15 cellular contexts compared by ENCODE assay signal in genomic region chr4:95250544-95251137, GRCh38.
A peak's percentile ranks its signal among the peaks of the same experiment; 100 is the strongest.
DNase-seq lines count a peak whose midpoint lies in the region; ATAC-seq, FAIRE-seq and TF ChIP-seq lines count a peak whose summit lies in the region.
"Had no signal": no experiment of that assay in that cellular context is flagged by ENCODE, and none has a peak within 500 bp of the region (broad histone marks: within the 10 kb centered on the region; RNA-seq: fewer than 3 reads in every experiment).

No MANE protein-coding gene starts in this region.

- peak; percentile 40 for ATAC-seq in left colon
- no peak for ATAC-seq in HG03196 (IDR thresholded peaks at IDR 0.05; ENCODE audit: unreplicated experiment)

- TF ChIP-seq CTCF in 22Rv1 (IDR thresholded peaks at IDR 0.05) (no peak), VCaP (conservative IDR thresholded peaks at IDR 0.05) (no peak), BE2C (IDR thresholded peaks at IDR 0.05; ENCODE audit: low read depth, low read length) (no peak)

- H3K4me1 ChIP-seq in BE2C = no peaks in the 10 kb centered on the region
- H3K4me1 ChIP-seq in small intestine (ENCODE audit: control insufficient read depth in 2 of 2, insufficient read depth in 1 of 2, low read depth in 1 of 2, low read length in 1 of 2) = no peaks in the 10 kb centered on the region
- H3K4me1 ChIP-seq: transverse colon had no signal

- FAIRE-seq in GM12891 (lab: Jason Lieb, UNC) (no peak), small intestine (lab: Jason Lieb, UNC) (no peak)

- H3K27ac ChIP-seq in 22Rv1 = peak overlapping the region; percentile 49
- H3K27ac ChIP-seq in VCaP = peak overlapping the region; percentile 71
- H3K27ac ChIP-seq in small intestine (ENCODE audit: low read depth in 1 of 2, low read length in 1 of 2) = no peak overlapping the region
- H3K27ac ChIP-seq: coronary artery, transverse colon, WERI-Rb-1 had no signal

- intact Hi-C loops in left colon (cut with DNase I, micrococcal nuclease) = no loop called here

- peak; percentile 77 for DNase-seq in NCI-H1048 (lab: John Stamatoyannopoulos, UW)
- no peak for DNase-seq in left colon
- no peak for DNase-seq in BE2C
- DNase-seq in GM12891 (ENCODE audit: insufficient read length, low spot score) = no peak
- no peak for DNase-seq in small intestine
- DNase-seq: anterior cingulate cortex, glutamatergic neuron, HCEC 1CT, NCI-H510A, transverse colon, WERI-Rb-1 had no signal

- no peak for TF ChIP-seq POLR2A in GM12891 (IDR thresholded peaks at IDR 0.05; ENCODE audit: low read depth, low read length)

- no peaks in the 10 kb centered on the region for H3K9me3 ChIP-seq in BE2C
- no peaks in the 10 kb centered on the region for H3K9me3 ChIP-seq in small intestine (ENCODE audit: control insufficient read depth, low read depth)
- H3K9me3 ChIP-seq: transverse colon had no signal

- H3K36me3 ChIP-seq in BE2C (peaks cover 48% of the 10 kb centered on the region), small intestine (ENCODE audit: control insufficient read depth in 2 of 2, insufficient read depth in 2 of 2, low read length in 2 of 2) (no peaks in the 10 kb centered on the region)
- H3K36me3 ChIP-seq: transverse colon, WERI-Rb-1 had no signal

- H3K4me3 ChIP-seq in BE2C (ENCODE audit: low read depth, low read length) (no peak overlapping the region), small intestine (ENCODE audit: low read depth in 1 of 2, low read length in 2 of 2) (no peak overlapping the region)
- H3K4me3 ChIP-seq: coronary artery, transverse colon had no signal

- WGBS in small intestine, 3 donors = 58 to 80% (median 61%) methylated on average over 7 of the region's 7 CpGs

- H3K27me3 ChIP-seq in BE2C = no peaks in the 10 kb centered on the region
- no peaks in the 10 kb centered on the region for H3K27me3 ChIP-seq in small intestine (ENCODE audit: control insufficient read depth in 2 of 2, insufficient read depth in 2 of 2, low read length in 2 of 2)
- H3K27me3 ChIP-seq: transverse colon had no signal

TF ChIP-seq in GM12891, 5 proteins besides CTCF, POLR2A, EP300 and RAD21:
- TF ChIP-seq POU2F2 (IDR thresholded peaks at IDR 0.05; ENCODE audit: low read depth, low read length) (no peak), SPI1 (IDR thresholded peaks at IDR 0.05; ENCODE audit: low read depth, low read length) (no peak), TAF1 (IDR thresholded peaks at IDR 0.05; ENCODE audit: low read depth, low read length) (no peak), POLR2AphosphoS5 (IDR thresholded peaks at IDR 0.05; ENCODE audit: low read depth, low read length) (no peak), PAX5 (IDR thresholded peaks at IDR 0.05; ENCODE audit: insufficient read depth, low read length, severe bottlenecking) (no peak)
TF ChIP-seq in GM12891: peak in this region for 0.

Comparison
In these comparisons a context has a peak if more than half of its experiments do, and no peak if none do; other contexts are left out.
1. H3K27ac ChIP-seq: peak in 22Rv1 (single experiment) and VCaP (single experiment); none in small intestine (0 of 2).